ENCODE assay signal across 12 cellular contexts in the genomic region with DNA sequence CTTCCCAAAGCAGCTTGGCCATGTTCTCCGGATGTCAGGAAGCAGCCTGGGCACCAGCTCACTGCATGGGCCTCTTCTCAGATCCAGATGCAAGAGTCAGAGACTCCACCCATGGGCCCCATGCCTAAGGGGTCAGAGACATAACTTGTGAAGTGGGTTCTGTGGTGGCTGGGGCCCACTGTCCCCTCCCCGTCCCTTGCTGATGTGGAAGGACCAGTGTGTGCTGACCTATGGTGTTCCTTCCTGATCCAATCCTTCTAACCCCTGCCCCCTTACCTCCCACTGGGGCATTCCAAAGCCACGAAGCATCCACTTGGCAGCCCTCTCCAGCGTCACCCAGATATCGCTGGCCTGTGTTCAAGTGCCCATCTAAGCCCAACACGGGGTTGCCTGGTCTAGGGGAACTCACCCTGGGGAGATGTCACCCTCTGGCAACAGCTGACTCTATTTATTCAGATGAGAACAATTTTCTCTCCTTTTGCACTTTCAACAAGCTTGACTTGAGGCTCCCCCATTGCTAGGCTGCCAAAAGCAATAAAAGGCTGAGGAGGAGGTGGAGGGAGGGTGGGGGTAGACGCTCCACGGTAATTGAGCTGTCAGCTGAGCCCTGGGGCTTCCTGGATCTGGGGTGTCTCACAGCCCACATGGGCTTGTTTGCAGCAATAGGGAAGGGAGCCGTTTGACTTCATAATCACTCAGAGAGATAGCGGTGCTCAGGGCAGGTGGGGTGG.
DNase-seq lines count a peak whose midpoint lies in the region; ATAC-seq, FAIRE-seq and TF ChIP-seq lines count a peak whose summit lies in the region.
"Had no signal": no experiment of that assay in that cellular context is flagged by ENCODE, and none has a peak within 500 bp of the region (broad histone marks: within the 10 kb centered on the region; RNA-seq: fewer than 3 reads in every experiment).

No MANE protein-coding gene starts in this region.

- DNase-seq in GM03348 (ENCODE audit: low spot score) (peak; percentile 30), astrocyte of the spinal cord (ENCODE audit: low read depth, low spot score) (peak; percentile 66), left ventricle myocardium superior (peak; percentile 68), smooth muscle cell of the brain vasculature (ENCODE audit: low read depth, low spot score) (peak; percentile 89), H54 (ENCODE audit: insufficient read length, low spot score) (no peak), posterior cingulate gyrus (no peak), dermis blood vessel endothelial cell (no peak)
- DNase-seq: activated CD4-positive, alpha-beta T cell treated with anti-CD3 and anti-CD28 coated beads for 48 hours; NCI-H1436; NCI-H82 had no signal

- intact Hi-C loops in left ventricle myocardium superior (cut with micrococcal nuclease), result no loop called here
- intact Hi-C loops in posterior cingulate gyrus (cut with DNase I), result no loop called here

- ATAC-seq in left ventricle myocardium superior (peak; percentile 6), GM21381 (IDR thresholded peaks at IDR 0.05; ENCODE audit: unreplicated experiment) (no peak)

- in situ Hi-C loops in astrocyte of the spinal cord (cut with HindIII; ENCODE audit: low sequenced_read_pairs), result no loop called here

- FAIRE-seq in H54 (lab: Jason Lieb, UNC), result no peak
- FAIRE-seq: colon had no signal

- no peak overlapping the region for H3K4me3 ChIP-seq in astrocyte of the spinal cord (ENCODE audit: low read depth, low read length)

- TF ChIP-seq POLR2A in H54 (IDR thresholded peaks at IDR 0.05; ENCODE audit: low read depth, low read length), result no peak

- TF ChIP-seq CTCF in astrocyte of the spinal cord (IDR thresholded peaks at IDR 0.05; ENCODE audit: low read depth, low read length), result no peak

Comparison
In these comparisons a context has a peak if more than half of its experiments do, and no peak if none do; other contexts are left out.
1. DNase-seq: peak in GM03348 (single experiment), astrocyte of the spinal cord (single experiment), left ventricle myocardium superior (single experiment) and smooth muscle cell of the brain vasculature (single experiment); none in H54 (single experiment), posterior cingulate gyrus (0 of 10) and dermis blood vessel endothelial cell (single experiment).